ENCODE assay signal across 1 cellular context in genomic region chr12:124695861-124696260, GRCh38.
TF ChIP-seq lines count a peak whose summit lies in the region.

No MANE protein-coding gene starts in this region.

TF ChIP-seq in H1, 55 proteins besides CTCF, POLR2A, EP300 and RAD21 (continued from another document):
- TF ChIP-seq CHD7 (IDR thresholded peaks at IDR 0.05; ENCODE audit: insufficient replicate concordance, low read length) (no peak), E2F6 (IDR thresholded peaks at IDR 0.05) (peak; percentile 45; the same call in 1 of the 2 replicates)
